ENCODE assay signal across 11 cellular contexts in genomic region chr7:29281782-29282541, GRCh38.
DNase-seq lines count a peak whose midpoint lies in the region; ATAC-seq and TF ChIP-seq lines count a peak whose summit lies in the region.
"Had no signal": no experiment of that assay in that cellular context is flagged by ENCODE, and none has a peak within 500 bp of the region (broad histone marks: within the 10 kb centered on the region; RNA-seq: fewer than 3 reads in every experiment).

No MANE protein-coding gene starts in this region.

- H3K9me3 ChIP-seq in neuronal stem cell (replicated peaks in 1 of 2; ENCODE audit: control insufficient read depth in 2 of 2, insufficient read depth in 1 of 2, low read depth in 1 of 2, low read length in 2 of 2), result no peaks in the 10 kb centered on the region
- H3K9me3 ChIP-seq: esophagus muscularis mucosa had no signal

- H2BK12ac ChIP-seq in neuronal stem cell (ENCODE audit: low read length), result no peak overlapping the region

- no peak overlapping the region for H2BK5ac ChIP-seq in neuronal stem cell (ENCODE audit: low read length)

- no peak overlapping the region for H3K9ac ChIP-seq in neuronal stem cell (ENCODE audit: low read depth, low read length, poor library complexity)

- no peaks in the 10 kb centered on the region for H3K36me3 Mint-ChIP-seq in osteocyte (ENCODE audit: unreplicated experiment)

- no peak overlapping the region for H2AFZ ChIP-seq in neuronal stem cell (ENCODE audit: low read length)

- H3K18ac ChIP-seq in neuronal stem cell (ENCODE audit: low read length), result peak overlapping the region; percentile 25

- H3K4me2 ChIP-seq in neuronal stem cell (ENCODE audit: insufficient read depth, low read length, poor library complexity, severe bottlenecking), result no peak overlapping the region

- peak; percentile 36 for DNase-seq in HPDE6-E6E7 (ENCODE audit: extremely low spot score)
- peak; percentile 97 for DNase-seq in NCI-H510A treated with DMSO at 0.1 percent for 48 hours (lab: John Stamatoyannopoulos, UW)
- DNase-seq in epithelial cell of esophagus (ENCODE audit: low read depth), result peak; percentile 94
- no peak for DNase-seq in neuronal stem cell (ENCODE audit: low spot score)
- no peak for DNase-seq in GM19240 (ENCODE audit: insufficient read length, low spot score)
- no peak for DNase-seq in osteocyte (ENCODE audit: extremely low spot score, unreplicated experiment)
- DNase-seq: activated CD8-positive, alpha-beta memory T cell treated with anti-CD3 and anti-CD28 coated beads, Interleukin-2, amount 50 U/mL, for 48 hours; NCI-H446 had no signal

- WGBS in neuronal stem cell (ENCODE audit: extremely low coverage in 2 of 2, insufficient read length in 2 of 2, insufficient replicate concordance in 1 of 2), 2 donors, result no CpG with 5 or more reads among the region's 12 CpGs

- H3K27ac ChIP-seq in neuronal stem cell (replicated peaks; ENCODE audit: low read length), result no peak overlapping the region
- H3K27ac ChIP-seq: esophagus muscularis mucosa had no signal

- H3K27me3 ChIP-seq in neuronal stem cell (ENCODE audit: control insufficient read depth in 3 of 3, insufficient read depth in 3 of 3, low read depth in 1 of 3, low read length in 3 of 3), result no peaks in the 10 kb centered on the region
- H3K27me3 ChIP-seq: esophagus muscularis mucosa had no signal

- H3K36me3 ChIP-seq in neuronal stem cell (replicated peaks in 1 of 2; ENCODE audit: control insufficient read depth in 2 of 2, insufficient read depth in 2 of 2, low read length in 2 of 2), result no peaks in the 10 kb centered on the region
- H3K36me3 ChIP-seq: esophagus muscularis mucosa had no signal

- no peak overlapping the region for H2BK120ac ChIP-seq in neuronal stem cell (ENCODE audit: low read depth, low read length)

- no peak overlapping the region for H3K23ac ChIP-seq in neuronal stem cell (ENCODE audit: low read depth, low read length, poor library complexity)

- no peak overlapping the region for H3K4ac ChIP-seq in neuronal stem cell (ENCODE audit: low read length)

- H3K4me1 Mint-ChIP-seq in osteocyte (ENCODE audit: unreplicated experiment), result peaks cover 8% of the 10 kb centered on the region

- H3K4me3 ChIP-seq in epithelial cell of esophagus (ENCODE audit: low read length) (no peak overlapping the region), neuronal stem cell (ENCODE audit: low read length in 2 of 2) (no peak overlapping the region)
- H3K4me3 ChIP-seq: esophagus muscularis mucosa had no signal

- H3K9me3 Mint-ChIP-seq in osteocyte (ENCODE audit: unreplicated experiment), result no peaks in the 10 kb centered on the region

- H3K14ac ChIP-seq in neuronal stem cell (ENCODE audit: low read length), result no peak overlapping the region

- no peak for ATAC-seq in HG02884 (IDR thresholded peaks at IDR 0.05; ENCODE audit: unreplicated experiment)
- no peak for ATAC-seq in GM21737 (IDR thresholded peaks at IDR 0.05; ENCODE audit: unreplicated experiment)

- H4K8ac ChIP-seq in neuronal stem cell (ENCODE audit: low read depth, low read length), result no peak overlapping the region

- no peak overlapping the region for H3K27ac Mint-ChIP-seq in osteocyte (ENCODE audit: unreplicated experiment)

- H4K91ac ChIP-seq in neuronal stem cell (ENCODE audit: low read depth, low read length, poor library complexity), result no peak overlapping the region

- TF ChIP-seq CTCF in epithelial cell of esophagus (IDR thresholded peaks at IDR 0.05; ENCODE audit: insufficient read depth, low read depth, low read length, missing control alignments), result no peak
- no peak for TF ChIP-seq CTCF in osteocyte (IDR thresholded peaks at IDR 0.05)

- H2AK5ac ChIP-seq in neuronal stem cell (ENCODE audit: low read depth, low read length), result no peak overlapping the region

- no peak overlapping the region for H2BK15ac ChIP-seq in neuronal stem cell (ENCODE audit: low read length)

- peaks cover 0 to 3% of the 10 kb centered on the region in 2 donors for H3K4me1 ChIP-seq in neuronal stem cell (ENCODE audit: control insufficient read depth in 2 of 2, insufficient read depth in 1 of 2, low read depth in 1 of 2, low read length in 2 of 2)

- no peaks in the 10 kb centered on the region for H3K79me1 ChIP-seq in neuronal stem cell (ENCODE audit: low read depth, low read length)

- no peak overlapping the region for H3K4me3 Mint-ChIP-seq in osteocyte (ENCODE audit: unreplicated experiment)

- peaks cover 29% of the 10 kb centered on the region for H3K27me3 Mint-ChIP-seq in osteocyte (ENCODE audit: unreplicated experiment)

Comparison
In these comparisons a context has a peak if more than half of its experiments do, and no peak if none do; other contexts are left out.
1. DNase-seq: peak in HPDE6-E6E7 (single experiment), NCI-H510A treated with DMSO at 0.1 percent for 48 hours (single experiment) and epithelial cell of esophagus (single experiment); none in neuronal stem cell (single experiment), GM19240 (single experiment) and osteocyte (single experiment).